In genomic region chr6:126339796-126340750, GRCh38 we compare ENCODE assay signal across 8 cellular contexts. TPM values are rescaled to one million over a fixed set of nuclear protein-coding genes. Genes with fewer than 3 reads are reported as not detected.
DNase-seq lines count a peak whose midpoint lies in the region; ATAC-seq, FAIRE-seq and TF ChIP-seq lines count a peak whose summit lies in the region.

Gene CENPW, plus strand, starts transcription at chr6:126340115. Its CDS starts 159 bp downstream, at chr6:126340274.

- H3K9ac ChIP-seq in ES-I3 (ENCODE audit: low read depth, low read length): peak within 1 kb of the TSS; percentile 82

- DNase-seq in H54 (ENCODE audit: insufficient read length, low spot score) (peak; percentile 29), LNCaP clone FGC (ENCODE audit: low read depth) (peak; percentile 54), RWPE1 (ENCODE audit: low spot score) (peak; percentile 95), fibroblast of the aortic adventitia (ENCODE audit: low read depth) (peak; percentile 86), nephron progenitor cell (peak; percentile 96)
- DNase-seq in activated T-helper 1 cell treated with anti-CD3 and anti-CD28 coated beads, Interleukin-2, amount 50 U/mL, for 16 hours (ENCODE audit: low read depth in 1 of 2, low spot score in 1 of 2): peak; percentile 73 to 76
- peak; percentile 96 for DNase-seq in stimulated activated naive CD8-positive, alpha-beta T cell treated with anti-CD3 and anti-CD28 coated beads, Interleukin-15, Interleukin-2, amounts not matched to agents 100 U/mL and 50 U/mL, for 24 hours

- no peaks in the 10 kb centered on the region for H3K27me3 Mint-ChIP-seq in nephron progenitor cell (ENCODE audit: low read depth, poor library complexity)

- CTCF ChIA-PET in RWPE1 (lab: Yijun Ruan, JAX): interaction anchor here (0.5 to 0.7 kb wide), 2 partner anchors 884 to 1037 kb away, joined by 3 read pairs; no protein-coding TSS in a partner anchor

- H3K4me3 Mint-ChIP-seq in nephron progenitor cell: no peak within 1 kb of the TSS

- peak; percentile 91 for ATAC-seq in stimulated activated naive CD8-positive, alpha-beta T cell treated with anti-CD3 and anti-CD28 coated beads, Interleukin-15, Interleukin-2, amounts not matched to agents 100 U/mL and 50 U/mL, for 24 hours

- peak within 1 kb of the TSS; percentile 82 for H3K27ac ChIP-seq in RWPE1

- H3K9me3 Mint-ChIP-seq in nephron progenitor cell: no peaks in the 10 kb centered on the region

- POLR2A ChIA-PET in RWPE1 (lab: Yijun Ruan, JAX; ENCODE audit: low non-redundant PET): no interaction called here

- TF ChIP-seq CTCF in LNCaP clone FGC (IDR thresholded peaks at IDR 0.05; ENCODE audit: control insufficient read depth, extremely low read depth, insufficient read depth): no peak
- TF ChIP-seq CTCF in RWPE1 (conservative IDR thresholded peaks at IDR 0.05; ENCODE audit: low read depth): no peak
- TF ChIP-seq CTCF in fibroblast of the aortic adventitia (IDR thresholded peaks at IDR 0.05; ENCODE audit: insufficient read depth, low read length): no peak
- no peak for TF ChIP-seq CTCF in nephron progenitor cell (IDR thresholded peaks at IDR 0.05)

- H3K4me3 ChIP-seq in LNCaP clone FGC (ENCODE audit: low read depth, low read length): peak within 1 kb of the TSS; percentile 61
- H3K4me3 ChIP-seq in fibroblast of the aortic adventitia (ENCODE audit: low read depth, low read length): peak within 1 kb of the TSS; percentile 95

- peak; percentile 58 for TF ChIP-seq POLR2A in H54 (IDR thresholded peaks at IDR 0.05; ENCODE audit: low read depth, low read length)

- H3K9me3 ChIP-seq in ES-I3 (ENCODE audit: control insufficient read depth, insufficient read depth, low read length): no peaks in the 10 kb centered on the region

- H3K4me1 ChIP-seq in ES-I3 (ENCODE audit: insufficient read depth, low read length): peaks cover 9% of the 10 kb centered on the region; the same call in 1 of the 2 replicates

- no peaks in the 10 kb centered on the region for H3K36me3 Mint-ChIP-seq in nephron progenitor cell (ENCODE audit: low read depth)

- H3K36me3 ChIP-seq in ES-I3 (ENCODE audit: insufficient read depth, low read length): no peaks in the 10 kb centered on the region

- FAIRE-seq in H54 (lab: Jason Lieb, UNC): peak; percentile 86

- peaks cover 35% of the 10 kb centered on the region for H3K4me1 Mint-ChIP-seq in nephron progenitor cell

- peak within 1 kb of the TSS; percentile 77 for H3K27ac Mint-ChIP-seq in nephron progenitor cell

RNA-seq across cellular contexts. Expression of gene CENPW, which starts in this region (rescaled TPM):
- 13.7 and 55.9 TPM in 2 replicates for total RNA-seq in fibroblast of the aortic adventitia (ENCODE audit: low replicate concordance)

Comparison
In these comparisons a context has a peak if more than half of its experiments do, and no peak if none do; other contexts are left out.
1. Peak in every context shown above with its lines: DNase-seq, ATAC-seq, H3K4me3 ChIP-seq and H3K27ac ChIP-seq.
2. DNase-seq: peak in every context shown above with its lines; median percentile 96 in nephron progenitor cell; 96 in stimulated activated naive CD8-positive, alpha-beta T cell treated with anti-CD3 and anti-CD28 coated beads, Interleukin-15, Interleukin-2, amounts not matched to agents 100 U/mL and 50 U/mL, for 24 hours; 95 in RWPE1; 86 in fibroblast of the aortic adventitia; 74 in activated T-helper 1 cell treated with anti-CD3 and anti-CD28 coated beads, Interleukin-2, amount 50 U/mL, for 16 hours; 54 in LNCaP clone FGC; 29 in H54.